16 cellular contexts compared by ENCODE assay signal in the genomic region with DNA sequence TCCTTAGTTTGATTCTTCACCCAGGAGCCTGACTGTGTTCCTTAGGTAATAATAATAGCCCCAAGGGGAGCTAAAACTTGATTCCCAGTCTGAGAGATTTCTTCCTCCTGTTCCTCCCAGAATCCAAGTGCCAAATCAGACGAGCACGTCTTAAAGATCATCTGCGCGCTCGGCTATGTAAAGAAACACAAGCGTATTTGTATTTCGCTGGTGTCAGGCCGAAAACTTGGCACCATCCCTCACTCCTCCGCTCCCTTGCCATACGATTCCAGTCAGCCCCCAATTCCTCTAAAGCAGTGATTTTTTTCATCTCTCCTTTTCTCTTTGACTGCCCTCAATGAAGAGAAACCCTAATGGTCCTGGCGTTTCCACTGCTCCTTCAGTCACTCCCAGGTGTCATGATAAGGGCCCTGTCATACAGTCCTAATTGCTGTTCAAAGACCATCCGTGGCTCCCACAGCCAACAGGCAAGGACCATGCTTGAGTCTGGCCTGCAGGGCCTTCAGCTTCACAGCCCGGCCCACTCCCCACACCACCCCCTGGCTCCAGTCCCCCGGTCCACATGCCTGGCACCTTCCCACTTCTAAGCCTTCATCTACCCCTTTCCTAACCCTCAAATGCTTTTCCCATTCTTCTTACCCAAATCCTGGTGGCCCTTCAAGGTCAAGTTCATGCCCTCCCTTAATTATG.
DNase-seq lines count a peak whose midpoint lies in the region; ATAC-seq and TF ChIP-seq lines count a peak whose summit lies in the region.
"Had no signal": no experiment of that assay in that cellular context is flagged by ENCODE, and none has a peak within 500 bp of the region (broad histone marks: within the 10 kb centered on the region; RNA-seq: fewer than 3 reads in every experiment).

No MANE protein-coding gene starts in this region.

- H2AFZ ChIP-seq in parathyroid adenoma = peak overlapping the region; percentile 18
- H2AFZ ChIP-seq: PC-9 had no signal

- DNase-seq in cerebellum (ENCODE audit: low spot score) = no peak
- DNase-seq: activated CD4-positive, alpha-beta memory T cell treated with anti-CD3 and anti-CD28 coated beads, Interleukin-2, amount 10 ng/mL, durations not matched to agents 7 days and 5 days; H7; left ventricle myocardium superior; NCI-H774; PC-9; WERI-Rb-1 had no signal

- no peak overlapping the region for H3K9ac ChIP-seq in BLaER1
- no peak overlapping the region for H3K9ac ChIP-seq in parathyroid adenoma

- peak overlapping the region; percentile 3; the same call in 1 of the 2 replicates for H3K27ac ChIP-seq in BLaER1
- peak overlapping the region; percentile 84 for H3K27ac ChIP-seq in DOHH2 (ENCODE audit: low read depth, low read length)
- peak overlapping the region; percentile 32 for H3K27ac ChIP-seq in angular gyrus (ENCODE audit: low read depth, low read length)
- H3K27ac ChIP-seq in parathyroid adenoma = peak overlapping the region; percentile 62
- H3K27ac ChIP-seq: heart left ventricle, PC-9, SJSA1, WERI-Rb-1 had no signal

- peaks cover 3% of the 10 kb centered on the region; the same call in 1 of the 2 replicates for H3F3A ChIP-seq in DOHH2 (ENCODE audit: control insufficient read depth, insufficient read depth)

- no peaks in the 10 kb centered on the region for H3K9me2 ChIP-seq in DOHH2 (replicated peaks; ENCODE audit: control insufficient read depth, low read length)

- TF ChIP-seq CTCF in DOHH2 (IDR thresholded peaks at IDR 0.05; ENCODE audit: low read depth, low read length, poor library complexity, severe bottlenecking) = no peak
- no peak for TF ChIP-seq CTCF in parathyroid adenoma (IDR thresholded peaks at IDR 0.05)

- no peak for ATAC-seq in SK-N-SH treated with all-trans-retinoic acid at 6 μM for 48 hours
- ATAC-seq in GM18867 (IDR thresholded peaks at IDR 0.05; ENCODE audit: unreplicated experiment) = no peak
- ATAC-seq: heart left ventricle, left ventricle myocardium superior had no signal

- H3K9me3 ChIP-seq in BLaER1 (no peaks in the 10 kb centered on the region), DOHH2 (ENCODE audit: control insufficient read depth, insufficient read depth, low read length) (no peaks in the 10 kb centered on the region), parathyroid adenoma (ENCODE audit: control insufficient read depth, low read length) (no peaks in the 10 kb centered on the region)
- H3K9me3 ChIP-seq: heart left ventricle, SJSA1 had no signal

- H3K4me2 ChIP-seq in BLaER1 (peak overlapping the region; percentile 25; the same call in 1 of the 2 replicates), DOHH2 (ENCODE audit: low read length) (peak overlapping the region; percentile 81), parathyroid adenoma (ENCODE audit: low read length) (no peak overlapping the region)
- H3K4me2 ChIP-seq: PC-9 had no signal

- no peaks in the 10 kb centered on the region for H3K79me2 ChIP-seq in DOHH2 (ENCODE audit: control insufficient read depth, low read length)
- peaks cover 51% of the 10 kb centered on the region for H3K79me2 ChIP-seq in parathyroid adenoma

- H3K27me3 ChIP-seq in BLaER1 (no peaks in the 10 kb centered on the region), DOHH2 (ENCODE audit: control insufficient read depth, low read length) (no peaks in the 10 kb centered on the region), parathyroid adenoma (ENCODE audit: control insufficient read depth, insufficient read depth, low read length) (no peaks in the 10 kb centered on the region)
- H3K27me3 ChIP-seq: heart left ventricle, SJSA1 had no signal

- H3K4me1 ChIP-seq in BLaER1 (peaks cover 47% of the 10 kb centered on the region), DOHH2 (ENCODE audit: control insufficient read depth, low read length) (peaks cover 65% of the 10 kb centered on the region), parathyroid adenoma (peaks cover 33% of the 10 kb centered on the region)
- H3K4me1 ChIP-seq: SJSA1 had no signal

- H3K4me3 ChIP-seq in BLaER1 (no peak overlapping the region), DOHH2 (ENCODE audit: low read length) (peak overlapping the region; percentile 64), parathyroid adenoma (ENCODE audit: low read depth, low read length) (no peak overlapping the region)
- H3K4me3 ChIP-seq: heart left ventricle, K562, PC-9, SJSA1 had no signal

- H4K20me1 ChIP-seq in BLaER1 = no peaks in the 10 kb centered on the region
- no peaks in the 10 kb centered on the region for H4K20me1 ChIP-seq in DOHH2 (ENCODE audit: control insufficient read depth, insufficient read depth, low read depth, low read length)

- no peaks in the 10 kb centered on the region for H3K36me3 ChIP-seq in BLaER1
- peaks cover 12% of the 10 kb centered on the region; the same call in 1 of the 2 replicates for H3K36me3 ChIP-seq in DOHH2 (ENCODE audit: control insufficient read depth, low read length)
- H3K36me3 ChIP-seq in parathyroid adenoma (ENCODE audit: control insufficient read depth, insufficient read depth, low read length) = no peaks in the 10 kb centered on the region
- H3K36me3 ChIP-seq: heart left ventricle, SJSA1, WERI-Rb-1 had no signal

TF ChIP-seq in SK-N-SH treated with all-trans-retinoic acid at 6 μM for 48 hours, 23 proteins besides CTCF, POLR2A, EP300 and RAD21 (continues in another document):
- TF ChIP-seq GLIS3 (CRISPR knock-in tag; IDR thresholded peaks at IDR 0.05) (no peak), ZC3H10 (CRISPR knock-in tag; IDR thresholded peaks at IDR 0.05) (no peak), CSDC2 (CRISPR knock-in tag; IDR thresholded peaks at IDR 0.05) (no peak), ZNF70 (CRISPR knock-in tag; IDR thresholded peaks at IDR 0.05) (no peak), ZNF565 (CRISPR knock-in tag; conservative IDR thresholded peaks at IDR 0.05; ENCODE audit: low read depth) (no peak), PPARA (CRISPR knock-in tag; IDR thresholded peaks at IDR 0.05; ENCODE audit: borderline replicate concordance) (no peak)
- TF ChIP-seq, protein P1, sequence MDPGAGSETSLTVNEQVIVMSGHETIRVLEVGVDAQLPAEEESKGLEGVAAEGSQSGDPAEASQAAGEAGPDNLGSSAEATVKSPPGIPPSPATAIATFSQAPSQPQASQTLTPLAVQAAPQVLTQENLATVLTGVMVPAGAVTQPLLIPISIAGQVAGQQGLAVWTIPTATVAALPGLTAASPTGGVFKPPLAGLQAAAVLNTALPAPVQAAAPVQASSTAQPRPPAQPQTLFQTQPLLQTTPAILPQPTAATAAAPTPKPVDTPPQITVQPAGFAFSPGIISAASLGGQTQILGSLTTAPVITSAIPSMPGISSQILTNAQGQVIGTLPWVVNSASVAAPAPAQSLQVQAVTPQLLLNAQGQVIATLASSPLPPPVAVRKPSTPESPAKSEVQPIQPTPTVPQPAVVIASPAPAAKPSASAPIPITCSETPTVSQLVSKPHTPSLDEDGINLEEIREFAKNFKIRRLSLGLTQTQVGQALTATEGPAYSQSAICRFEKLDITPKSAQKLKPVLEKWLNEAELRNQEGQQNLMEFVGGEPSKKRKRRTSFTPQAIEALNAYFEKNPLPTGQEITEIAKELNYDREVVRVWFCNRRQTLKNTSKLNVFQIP (CRISPR knock-in tag; IDR thresholded peaks at IDR 0.05; ENCODE audit: borderline replicate concordance, low read depth) = no peak
- TF ChIP-seq, protein P2, sequence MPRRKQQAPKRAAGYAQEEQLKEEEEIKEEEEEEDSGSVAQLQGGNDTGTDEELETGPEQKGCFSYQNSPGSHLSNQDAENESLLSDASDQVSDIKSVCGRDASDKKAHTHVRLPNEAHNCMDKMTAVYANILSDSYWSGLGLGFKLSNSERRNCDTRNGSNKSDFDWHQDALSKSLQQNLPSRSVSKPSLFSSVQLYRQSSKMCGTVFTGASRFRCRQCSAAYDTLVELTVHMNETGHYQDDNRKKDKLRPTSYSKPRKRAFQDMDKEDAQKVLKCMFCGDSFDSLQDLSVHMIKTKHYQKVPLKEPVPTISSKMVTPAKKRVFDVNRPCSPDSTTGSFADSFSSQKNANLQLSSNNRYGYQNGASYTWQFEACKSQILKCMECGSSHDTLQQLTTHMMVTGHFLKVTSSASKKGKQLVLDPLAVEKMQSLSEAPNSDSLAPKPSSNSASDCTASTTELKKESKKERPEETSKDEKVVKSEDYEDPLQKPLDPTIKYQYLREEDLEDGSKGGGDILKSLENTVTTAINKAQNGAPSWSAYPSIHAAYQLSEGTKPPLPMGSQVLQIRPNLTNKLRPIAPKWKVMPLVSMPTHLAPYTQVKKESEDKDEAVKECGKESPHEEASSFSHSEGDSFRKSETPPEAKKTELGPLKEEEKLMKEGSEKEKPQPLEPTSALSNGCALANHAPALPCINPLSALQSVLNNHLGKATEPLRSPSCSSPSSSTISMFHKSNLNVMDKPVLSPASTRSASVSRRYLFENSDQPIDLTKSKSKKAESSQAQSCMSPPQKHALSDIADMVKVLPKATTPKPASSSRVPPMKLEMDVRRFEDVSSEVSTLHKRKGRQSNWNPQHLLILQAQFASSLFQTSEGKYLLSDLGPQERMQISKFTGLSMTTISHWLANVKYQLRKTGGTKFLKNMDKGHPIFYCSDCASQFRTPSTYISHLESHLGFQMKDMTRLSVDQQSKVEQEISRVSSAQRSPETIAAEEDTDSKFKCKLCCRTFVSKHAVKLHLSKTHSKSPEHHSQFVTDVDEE (CRISPR knock-in tag; IDR thresholded peaks at IDR 0.05) = no peak
- TF ChIP-seq, protein P3, sequence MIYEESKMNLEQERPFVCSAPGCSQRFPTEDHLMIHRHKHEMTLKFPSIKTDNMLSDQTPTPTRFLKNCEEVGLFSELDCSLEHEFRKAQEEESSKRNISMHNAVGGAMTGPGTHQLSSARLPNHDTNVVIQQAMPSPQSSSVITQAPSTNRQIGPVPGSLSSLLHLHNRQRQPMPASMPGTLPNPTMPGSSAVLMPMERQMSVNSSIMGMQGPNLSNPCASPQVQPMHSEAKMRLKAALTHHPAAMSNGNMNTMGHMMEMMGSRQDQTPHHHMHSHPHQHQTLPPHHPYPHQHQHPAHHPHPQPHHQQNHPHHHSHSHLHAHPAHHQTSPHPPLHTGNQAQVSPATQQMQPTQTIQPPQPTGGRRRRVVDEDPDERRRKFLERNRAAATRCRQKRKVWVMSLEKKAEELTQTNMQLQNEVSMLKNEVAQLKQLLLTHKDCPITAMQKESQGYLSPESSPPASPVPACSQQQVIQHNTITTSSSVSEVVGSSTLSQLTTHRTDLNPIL (CRISPR knock-in tag; IDR thresholded peaks at IDR 0.05; ENCODE audit: low read depth) = no peak
- TF ChIP-seq, protein P4, sequence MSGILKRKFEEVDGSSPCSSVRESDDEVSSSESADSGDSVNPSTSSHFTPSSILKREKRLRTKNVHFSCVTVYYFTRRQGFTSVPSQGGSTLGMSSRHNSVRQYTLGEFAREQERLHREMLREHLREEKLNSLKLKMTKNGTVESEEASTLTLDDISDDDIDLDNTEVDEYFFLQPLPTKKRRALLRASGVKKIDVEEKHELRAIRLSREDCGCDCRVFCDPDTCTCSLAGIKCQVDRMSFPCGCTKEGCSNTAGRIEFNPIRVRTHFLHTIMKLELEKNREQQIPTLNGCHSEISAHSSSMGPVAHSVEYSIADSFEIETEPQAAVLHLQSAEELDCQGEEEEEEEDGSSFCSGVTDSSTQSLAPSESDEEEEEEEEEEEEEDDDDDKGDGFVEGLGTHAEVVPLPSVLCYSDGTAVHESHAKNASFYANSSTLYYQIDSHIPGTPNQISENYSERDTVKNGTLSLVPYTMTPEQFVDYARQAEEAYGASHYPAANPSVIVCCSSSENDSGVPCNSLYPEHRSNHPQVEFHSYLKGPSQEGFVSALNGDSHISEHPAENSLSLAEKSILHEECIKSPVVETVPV (CRISPR knock-in tag; IDR thresholded peaks at IDR 0.05) = no peak

Comparison
In these comparisons a context has a peak if more than half of its experiments do, and no peak if none do; other contexts are left out.
1. H3K27ac ChIP-seq: peak in every context shown above with its lines; median percentile 84 in DOHH2; 62 in parathyroid adenoma; 32 in angular gyrus; 3 in BLaER1.